Comparison of ENCODE assay signal across 1 cellular context in the genomic region with DNA sequence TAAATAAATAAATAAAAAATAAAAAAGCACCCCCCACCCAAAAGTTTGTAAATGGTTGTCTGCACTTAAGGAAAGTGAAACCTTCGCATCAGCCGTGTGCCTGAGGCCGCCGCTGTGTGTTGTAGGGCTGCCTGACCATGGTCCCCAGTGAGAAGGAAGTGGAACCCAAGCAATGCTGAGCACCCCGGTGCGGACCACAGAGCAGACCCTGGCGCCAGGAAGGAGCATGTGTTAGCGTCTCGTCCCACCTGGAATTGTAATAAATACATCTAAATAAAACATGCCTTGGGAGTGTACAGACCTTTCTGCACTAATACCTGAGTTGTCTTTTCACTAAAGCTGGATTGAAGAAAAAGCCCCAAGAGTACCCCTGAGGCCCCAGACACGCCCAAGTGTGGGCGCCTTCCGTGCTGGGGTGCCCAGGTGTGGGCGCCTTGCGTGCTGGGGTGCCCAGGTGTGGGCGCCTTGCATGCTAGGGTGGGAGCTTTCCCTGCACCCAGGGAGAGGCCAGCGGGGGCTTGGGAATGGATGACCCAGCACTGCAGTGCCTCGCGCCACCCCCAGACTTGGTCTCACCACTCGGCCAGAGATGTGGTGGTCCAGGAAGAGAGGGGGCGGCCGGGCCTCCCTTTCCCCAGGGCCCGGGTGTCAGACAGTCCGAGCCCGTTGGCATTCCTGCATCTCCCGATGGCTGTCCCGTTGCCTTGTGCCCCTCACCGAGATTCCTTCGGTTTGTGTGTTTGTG.
TF ChIP-seq lines count a peak whose summit lies in the region.

No MANE protein-coding gene starts in this region.

TF ChIP-seq in HepG2, 621 proteins besides CTCF, POLR2A, EP300 and RAD21:
- no peak for TF ChIP-seq FOSL1 (CRISPR knock-in tag; IDR thresholded peaks at IDR 0.05; ENCODE audit: borderline replicate concordance)
- no peak for TF ChIP-seq DMAP1 (CRISPR knock-in tag; IDR thresholded peaks at IDR 0.05)
- no peak for TF ChIP-seq FOXJ3 (CRISPR knock-in tag; IDR thresholded peaks at IDR 0.05; ENCODE audit: borderline replicate concordance)
- TF ChIP-seq, protein P1, sequence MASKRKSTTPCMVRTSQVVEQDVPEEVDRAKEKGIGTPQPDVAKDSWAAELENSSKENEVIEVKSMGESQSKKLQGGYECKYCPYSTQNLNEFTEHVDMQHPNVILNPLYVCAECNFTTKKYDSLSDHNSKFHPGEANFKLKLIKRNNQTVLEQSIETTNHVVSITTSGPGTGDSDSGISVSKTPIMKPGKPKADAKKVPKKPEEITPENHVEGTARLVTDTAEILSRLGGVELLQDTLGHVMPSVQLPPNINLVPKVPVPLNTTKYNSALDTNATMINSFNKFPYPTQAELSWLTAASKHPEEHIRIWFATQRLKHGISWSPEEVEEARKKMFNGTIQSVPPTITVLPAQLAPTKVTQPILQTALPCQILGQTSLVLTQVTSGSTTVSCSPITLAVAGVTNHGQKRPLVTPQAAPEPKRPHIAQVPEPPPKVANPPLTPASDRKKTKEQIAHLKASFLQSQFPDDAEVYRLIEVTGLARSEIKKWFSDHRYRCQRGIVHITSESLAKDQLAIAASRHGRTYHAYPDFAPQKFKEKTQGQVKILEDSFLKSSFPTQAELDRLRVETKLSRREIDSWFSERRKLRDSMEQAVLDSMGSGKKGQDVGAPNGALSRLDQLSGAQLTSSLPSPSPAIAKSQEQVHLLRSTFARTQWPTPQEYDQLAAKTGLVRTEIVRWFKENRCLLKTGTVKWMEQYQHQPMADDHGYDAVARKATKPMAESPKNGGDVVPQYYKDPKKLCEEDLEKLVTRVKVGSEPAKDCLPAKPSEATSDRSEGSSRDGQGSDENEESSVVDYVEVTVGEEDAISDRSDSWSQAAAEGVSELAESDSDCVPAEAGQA (IDR thresholded peaks at IDR 0.05; ENCODE audit: low read depth): no peak
- TF ChIP-seq, protein P1 (CRISPR knock-in tag; IDR thresholded peaks at IDR 0.05; ENCODE audit: borderline replicate concordance): no peak
- TF ChIP-seq ARNTL (CRISPR knock-in tag; IDR thresholded peaks at IDR 0.05): no peak
- TF ChIP-seq ZNF670 (CRISPR knock-in tag; IDR thresholded peaks at IDR 0.05; ENCODE audit: borderline replicate concordance): no peak
- no peak for TF ChIP-seq ZSCAN21 (CRISPR knock-in tag; IDR thresholded peaks at IDR 0.05; ENCODE audit: borderline replicate concordance)
- TF ChIP-seq ZNF383 (CRISPR knock-in tag; IDR thresholded peaks at IDR 0.05; ENCODE audit: borderline replicate concordance): no peak
- no peak for TF ChIP-seq PPARG (CRISPR knock-in tag; conservative IDR thresholded peaks at IDR 0.05)
- no peak for TF ChIP-seq NCOR1 (IDR thresholded peaks at IDR 0.05; ENCODE audit: borderline replicate concordance, low read length)
- no peak for TF ChIP-seq ZFP36L1 (CRISPR knock-in tag; IDR thresholded peaks at IDR 0.05)
- TF ChIP-seq ZNF607 (CRISPR knock-in tag; IDR thresholded peaks at IDR 0.05; ENCODE audit: borderline replicate concordance): no peak
- TF ChIP-seq, protein P2, sequence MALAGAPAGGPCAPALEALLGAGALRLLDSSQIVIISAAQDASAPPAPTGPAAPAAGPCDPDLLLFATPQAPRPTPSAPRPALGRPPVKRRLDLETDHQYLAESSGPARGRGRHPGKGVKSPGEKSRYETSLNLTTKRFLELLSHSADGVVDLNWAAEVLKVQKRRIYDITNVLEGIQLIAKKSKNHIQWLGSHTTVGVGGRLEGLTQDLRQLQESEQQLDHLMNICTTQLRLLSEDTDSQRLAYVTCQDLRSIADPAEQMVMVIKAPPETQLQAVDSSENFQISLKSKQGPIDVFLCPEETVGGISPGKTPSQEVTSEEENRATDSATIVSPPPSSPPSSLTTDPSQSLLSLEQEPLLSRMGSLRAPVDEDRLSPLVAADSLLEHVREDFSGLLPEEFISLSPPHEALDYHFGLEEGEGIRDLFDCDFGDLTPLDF (CRISPR knock-in tag; IDR thresholded peaks at IDR 0.05): no peak
- no peak for TF ChIP-seq ZNF260 (CRISPR knock-in tag; IDR thresholded peaks at IDR 0.05; ENCODE audit: borderline replicate concordance, low read depth)
- TF ChIP-seq STAT5B (CRISPR knock-in tag; IDR thresholded peaks at IDR 0.05): no peak
